37 cellular contexts compared by ENCODE assay signal in genomic region chr6:155303361-155303870, GRCh38. TPM values are rescaled to one million over a fixed set of nuclear protein-coding genes. Genes with fewer than 3 reads are reported as not detected.
"Had no signal": no experiment of that assay in that cellular context is flagged by ENCODE, and none has a peak within 500 bp of the region (broad histone marks: within the 10 kb centered on the region; RNA-seq: fewer than 3 reads in every experiment).

No MANE protein-coding gene starts in this region.

- DNase-seq: activated CD4-positive, alpha-beta T cell treated with anti-CD3 and anti-CD28 coated beads for 4 hours; activated CD4-positive, alpha-beta T cell treated with anti-CD3 and anti-CD28 coated beads, Interleukin-2, amount 50 U/mL, for 4 hours; activated effector memory CD4-positive, alpha-beta T cell treated with Interleukin-2 at 50 U/mL for 16 hours; activated naive CD4-positive, alpha-beta T cell treated with Interleukin-2 at 50 U/mL for 16 hours; activated T-cell treated with anti-CD3 and anti-CD28 coated beads for 4 hours; aorta; body of pancreas; cerebellar nuclear complex; dorsolateral prefrontal cortex; effector memory CD4-positive, alpha-beta T cell; erythroblast; gastrocnemius medialis; glutamatergic neuron; islet precursor cell; left ventricle myocardium superior; stimulated activated CD4-positive, alpha-beta T cell treated with anti-CD3 and anti-CD28 coated beads, Interleukin-12 subunit alpha, Interleukin-12 subunit beta, amount 100 ng/mL, for 4 hours; stimulated activated CD4-positive, alpha-beta T cell treated with anti-CD3 and anti-CD28 coated beads, Interleukin-4, amount 100 ng/mL, for 24 hours; stimulated activated naive CD8-positive, alpha-beta T cell treated with anti-CD3 and anti-CD28 coated beads, Interleukin-15, amount 100 ng/mL, for 72 hours; substantia nigra; T-helper 9 cell; uterus had no signal

- H3K4me1 Mint-ChIP-seq: nephron had no signal

- FAIRE-seq: TTC549 had no signal

- H3K27me3 Mint-ChIP-seq: activated naive CD8-positive, alpha-beta T cell; stimulated activated naive CD8-positive, alpha-beta T cell treated with anti-CD3 and anti-CD28 coated beads, Interleukin-15, amount 100 ng/mL, for 72 hours; type B pancreatic cell had no signal

- H3K27me3 ChIP-seq: body of pancreas, cardiac muscle cell, dorsolateral prefrontal cortex, gastrocnemius medialis, uterus had no signal

- H3K27ac ChIP-seq: body of pancreas, cardiac muscle cell, coronary artery, dorsolateral prefrontal cortex, gastrocnemius medialis, skin epidermis, uterus, VCaP had no signal

- H3K4me3 Mint-ChIP-seq: activated naive CD8-positive, alpha-beta T cell; nephron; stimulated activated effector memory CD8-positive, alpha-beta T cell treated with anti-CD3 and anti-CD28 coated beads, Interleukin-12 subunit alpha, Interleukin-12 subunit beta, amount 100 ng/mL, for 72 hours; stimulated activated naive CD8-positive, alpha-beta T cell treated with anti-CD3 and anti-CD28 coated beads, Interleukin-15, amount 100 ng/mL, for 72 hours; T-helper 1 cell treated with Interleukin-12 subunit alpha and Interleukin-12 subunit beta and Interleukin-4 antibody, amounts not matched to agents 30 μg/mL and 1 μg/mL, for 36 hours; type B pancreatic cell had no signal

- H3K9me3 ChIP-seq: body of pancreas, gastrocnemius medialis, uterus had no signal

- H3K9me3 Mint-ChIP-seq: nephron; stimulated activated effector memory CD8-positive, alpha-beta T cell treated with anti-CD3 and anti-CD28 coated beads, Interleukin-12 subunit alpha, Interleukin-12 subunit beta, amount 100 ng/mL, for 72 hours; stimulated activated naive CD8-positive, alpha-beta T cell treated with anti-CD3 and anti-CD28 coated beads, Interleukin-15, amount 100 ng/mL, for 72 hours; T-helper 1 cell treated with Interleukin-12 subunit alpha and Interleukin-12 subunit beta and Interleukin-4 antibody, amounts not matched to agents 30 μg/mL and 1 μg/mL, for 36 hours; type B pancreatic cell had no signal

- H3K36me3 ChIP-seq: uterus had no signal

- H3K4me1 ChIP-seq: body of pancreas, gastrocnemius medialis, uterus had no signal

- H3K27ac Mint-ChIP-seq: activated naive CD8-positive, alpha-beta T cell; nephron; stimulated activated effector memory CD8-positive, alpha-beta T cell treated with anti-CD3 and anti-CD28 coated beads, Interleukin-12 subunit alpha, Interleukin-12 subunit beta, amount 100 ng/mL, for 72 hours; stimulated activated naive CD8-positive, alpha-beta T cell treated with anti-CD3 and anti-CD28 coated beads, Interleukin-15, amount 100 ng/mL, for 72 hours; T-helper 1 cell treated with Interleukin-12 subunit alpha and Interleukin-12 subunit beta and Interleukin-4 antibody, amounts not matched to agents 30 μg/mL and 1 μg/mL, for 36 hours; type B pancreatic cell had no signal

- ATAC-seq: body of pancreas; gastrocnemius medialis; left ventricle myocardium superior; sciatic nerve; stimulated activated effector memory CD8-positive, alpha-beta T cell treated with anti-CD3 and anti-CD28 coated beads, Interleukin-12 subunit alpha, Interleukin-12 subunit beta, amount 100 ng/mL, for 72 hours; stimulated activated naive CD8-positive, alpha-beta T cell treated with anti-CD3 and anti-CD28 coated beads, Interleukin-15, amount 100 ng/mL, for 72 hours had no signal

- H3K4me3 ChIP-seq: body of pancreas, cardiac muscle cell, coronary artery, dorsolateral prefrontal cortex, gastrocnemius medialis, skin epidermis, uterus had no signal

RNA-seq across cellular contexts. Expression of gene CLDN20, which starts 39.6 kb away (rescaled TPM):
- total RNA-seq: aorta, body of pancreas, cardiac muscle cell, gastrocnemius medialis, left ventricle myocardium superior, lung microvascular endothelial cell, osteoblast, posterior vena cava had no signal
- polyA plus RNA-seq: adipose tissue, aorta, thymus had no signal
